14 cellular contexts compared by ENCODE assay signal in genomic region chr9:98637381-98637780, GRCh38.
DNase-seq lines count a peak whose midpoint lies in the region; ATAC-seq and TF ChIP-seq lines count a peak whose summit lies in the region.
"Had no signal": no experiment of that assay in that cellular context is flagged by ENCODE, and none has a peak within 500 bp of the region (broad histone marks: within the 10 kb centered on the region; RNA-seq: fewer than 3 reads in every experiment).

No MANE protein-coding gene starts in this region.

- no peak for TF ChIP-seq CTCF in AG10803 (conservative IDR thresholded peaks at IDR 0.05; ENCODE audit: low read length)
- no peak for TF ChIP-seq CTCF in fibroblast of the aortic adventitia (IDR thresholded peaks at IDR 0.05; ENCODE audit: insufficient read depth, low read length)
- no peak for TF ChIP-seq CTCF in natural killer cell (IDR thresholded peaks at IDR 0.05)

- POLR2A ChIA-PET in T-cell (lab: Charles Lee): no interaction called here

- DNase-seq in AG10803 (ENCODE audit: low read depth) (peak; percentile 32), ELR (ENCODE audit: low read depth) (peak; percentile 14), M059J (ENCODE audit: low read depth) (peak; percentile 15), fibroblast of the aortic adventitia (ENCODE audit: low read depth) (peak; percentile 4), natural killer cell (no peak), T-cell (no peak)
- DNase-seq: ACHN; C1 segment of cervical spinal cord; CD4-positive, alpha-beta memory T cell; DMS79; GF-D8 had no signal

- H3K36me3 Mint-ChIP-seq in natural killer cell: no peaks in the 10 kb centered on the region
- no peaks in the 10 kb centered on the region for H3K36me3 Mint-ChIP-seq in T-cell
- H3K36me3 Mint-ChIP-seq: CD4-positive, alpha-beta memory T cell had no signal

- H3K27me3 Mint-ChIP-seq in natural killer cell (ENCODE audit: low read depth in 2 of 2) (peaks cover 12 to 21% of the 10 kb centered on the region in 2 donors), T-cell (peaks cover 23% of the 10 kb centered on the region in 2 donors)

- no peak overlapping the region for H3K27ac Mint-ChIP-seq in natural killer cell
- H3K27ac Mint-ChIP-seq in T-cell: no peak overlapping the region
- H3K27ac Mint-ChIP-seq: B cell; CD4-positive, alpha-beta memory T cell had no signal

- H3K4me3 Mint-ChIP-seq in natural killer cell: no peak overlapping the region
- H3K4me3 Mint-ChIP-seq in T-cell: no peak overlapping the region
- H3K4me3 Mint-ChIP-seq: B cell; CD4-positive, alpha-beta memory T cell had no signal

- H3K4me3 ChIP-seq in AG10803 (ENCODE audit: low read length): no peak overlapping the region
- no peak overlapping the region for H3K4me3 ChIP-seq in fibroblast of the aortic adventitia (ENCODE audit: low read depth, low read length)
- H3K4me3 ChIP-seq: K562 had no signal

- CTCF ChIA-PET in T-cell (lab: Charles Lee): no interaction called here

- H3K9me3 Mint-ChIP-seq in natural killer cell: no peaks in the 10 kb centered on the region
- peaks cover 0 to 2% (median 0%) of the 10 kb centered on the region in 3 donors for H3K9me3 Mint-ChIP-seq in T-cell

- intact Hi-C loops in natural killer cell (cut with micrococcal nuclease): no loop called here

- no peak for ATAC-seq in natural killer cell
- no peak for ATAC-seq in HG03469 (IDR thresholded peaks at IDR 0.05; ENCODE audit: unreplicated experiment)
- ATAC-seq in T-cell (replicated peaks in 1 of 4): no peak
- ATAC-seq: K562 had no signal

- H3K4me1 Mint-ChIP-seq in natural killer cell: no peaks in the 10 kb centered on the region
- H3K4me1 Mint-ChIP-seq in T-cell: no peaks in the 10 kb centered on the region
- H3K4me1 Mint-ChIP-seq: B cell; CD4-positive, alpha-beta memory T cell had no signal

Comparison
In these comparisons a context has a peak if more than half of its experiments do, and no peak if none do; other contexts are left out.
1. DNase-seq: peak in AG10803 (single experiment), ELR (single experiment), M059J (single experiment) and fibroblast of the aortic adventitia (single experiment); none in natural killer cell (single experiment) and T-cell (0 of 34).